1 cellular context compared by ENCODE assay signal in the genomic region with DNA sequence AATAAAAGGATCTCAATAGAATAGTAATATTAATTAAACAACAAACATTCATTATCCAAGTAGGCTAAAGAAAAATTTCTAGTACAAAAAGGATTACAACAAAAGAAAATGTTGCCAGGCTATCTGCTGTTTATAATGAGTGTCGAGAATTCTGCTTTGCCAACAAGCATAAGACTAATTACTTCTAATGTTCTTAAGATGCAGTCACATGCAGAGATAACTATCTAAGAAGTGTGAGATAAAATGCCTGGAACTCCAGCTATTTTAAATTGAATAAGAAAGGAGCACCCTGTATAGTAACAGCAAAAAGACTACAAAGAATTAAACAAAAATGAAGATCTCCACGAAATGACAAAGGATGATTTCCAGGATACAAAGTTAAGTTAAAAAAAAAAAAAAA.
A peak's percentile ranks its signal among the peaks of the same experiment; 100 is the strongest.
TF ChIP-seq lines count a peak whose summit lies in the region.

No MANE protein-coding gene starts in this region.

TF ChIP-seq in SK-N-SH treated with all-trans-retinoic acid at 6 μM for 48 hours, 23 proteins besides CTCF, POLR2A, EP300 and RAD21 (continued from another document):
- TF ChIP-seq BACH2 (CRISPR knock-in tag; IDR thresholded peaks at IDR 0.05; ENCODE audit: borderline replicate concordance) (no peak), GLIS3 (CRISPR knock-in tag; IDR thresholded peaks at IDR 0.05) (no peak), PATZ1 (CRISPR knock-in tag; IDR thresholded peaks at IDR 0.05; ENCODE audit: borderline replicate concordance) (no peak), CSDC2 (CRISPR knock-in tag; IDR thresholded peaks at IDR 0.05) (no peak), ESRRG (CRISPR knock-in tag; IDR thresholded peaks at IDR 0.05) (no peak), ISL1 (CRISPR knock-in tag; IDR thresholded peaks at IDR 0.05) (peak; percentile 49; the same call in 1 of the 2 replicates)
